ENCODE assay signal across 29 cellular contexts in genomic region chr18:41674466-41674865, GRCh38.
"Had no signal": no experiment of that assay in that cellular context is flagged by ENCODE, and none has a peak within 500 bp of the region (broad histone marks: within the 10 kb centered on the region; RNA-seq: fewer than 3 reads in every experiment).

No MANE protein-coding gene starts in this region.

- ATAC-seq: activated naive CD4-positive, alpha-beta T cell treated with anti-CD3 and anti-CD28 coated beads, Interleukin-2, amount 50 U/mL, for 72 hours; activated T-cell treated with anti-CD3 and anti-CD28 coated beads, Interleukin-2, amount 50 U/mL, for 4 hours; body of pancreas; PC-3; WTC11 had no signal

- DNase-seq: activated CD4-positive, alpha-beta memory T cell treated with anti-CD3 and anti-CD28 coated beads for 36 hours; activated CD4-positive, alpha-beta T cell treated with anti-CD3 and anti-CD28 coated beads for 4 hours; activated CD4-positive, alpha-beta T cell treated with anti-CD3 and anti-CD28 coated beads, Interleukin-2, amount 50 U/mL, for 1 hour; activated CD4-positive, CD25-positive, alpha-beta regulatory T cell treated with anti-CD3 and anti-CD28 coated beads, Interleukin-2, amount 50 U/mL, for 72 hours; activated CD8-positive, alpha-beta memory T cell treated with anti-CD3 and anti-CD28 coated beads, Interleukin-2, amount 50 U/mL, for 4 hours; activated gamma-delta T cell treated with Interleukin-2 at 50 U/mL for 16 hours; activated naive CD4-positive, alpha-beta T cell treated with anti-CD3 and anti-CD28 coated beads for 36 hours; activated T-cell treated with anti-CD3 and anti-CD28 coated beads for 4 hours; activated T-cell treated with anti-CD3 and anti-CD28 coated beads, Interleukin-2, amount 50 U/mL, for 4 hours; body of pancreas; Karpas-422; KBM-7; MG63; NCI-H1048; NCI-H1105 treated with DMSO at 0.1 percent for 48 hours; NCI-H1694; NCI-H1930; NCI-H2081 treated with DMSO at 0.1 percent for 48 hours; NCI-H2171; NCI-H226; NCI-H524 treated with DMSO at 0.1 percent for 48 hours; NCI-H748 treated with DMSO at 0.1 percent for 48 hours; NK-92 treated with Interleukin-12 subunit alpha and Interleukin-12 subunit beta, amount 100 ng/mL, for 24 hours; PC-3; Peyer's patch; RPMI8226; SIG-M5 had no signal
